ENCODE assay signal across 10 cellular contexts in the genomic region with DNA sequence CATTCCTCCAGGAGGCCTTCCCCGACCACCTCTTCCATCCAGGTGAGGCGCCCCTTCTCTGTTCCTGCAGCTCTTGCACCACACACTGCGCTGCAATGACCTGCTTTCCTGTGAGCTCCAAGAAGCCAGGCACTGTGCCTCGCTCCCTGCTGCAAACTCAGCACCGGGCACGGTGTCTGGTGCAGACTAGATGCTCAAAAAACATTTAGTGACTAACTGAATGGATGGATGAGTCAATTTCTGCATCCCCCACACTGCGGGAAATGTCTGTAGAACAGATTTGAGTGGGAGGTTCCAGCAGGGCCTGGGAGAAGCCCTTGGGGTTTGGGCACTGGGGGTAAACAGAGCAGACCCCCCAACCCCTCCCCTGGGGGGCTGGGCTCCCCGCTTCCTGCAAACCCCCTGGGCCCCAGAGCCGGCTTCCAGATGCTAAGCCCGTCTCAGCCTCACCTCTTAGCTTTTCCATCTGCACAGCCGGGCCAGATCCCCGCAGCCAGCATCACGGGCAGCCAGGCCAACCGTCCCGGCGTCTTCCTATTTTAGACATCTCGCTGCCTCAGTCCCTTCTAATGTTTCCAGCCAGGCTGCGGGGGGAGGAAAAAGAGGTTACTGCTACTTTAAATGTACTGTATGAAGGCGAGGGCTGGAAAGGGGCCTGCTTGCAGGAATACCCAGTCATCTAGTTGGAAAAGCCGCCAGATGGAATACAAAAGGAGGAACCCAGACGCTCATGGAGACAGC.
A peak's percentile ranks its signal among the peaks of the same experiment; 100 is the strongest.
DNase-seq lines count a peak whose midpoint lies in the region; ATAC-seq and TF ChIP-seq lines count a peak whose summit lies in the region.
"Had no signal": no experiment of that assay in that cellular context is flagged by ENCODE, and none has a peak within 500 bp of the region (broad histone marks: within the 10 kb centered on the region; RNA-seq: fewer than 3 reads in every experiment).

No MANE protein-coding gene starts in this region.

- no peaks in the 10 kb centered on the region for H3K9me2 ChIP-seq in hepatocyte (replicated peaks; ENCODE audit: insufficient read depth)

- H3K4me1 ChIP-seq in mammary epithelial cell (ENCODE audit: insufficient read depth, low read length), result peaks cover 12% of the 10 kb centered on the region
- peaks cover 14% of the 10 kb centered on the region for H3K4me1 ChIP-seq in hepatocyte (ENCODE audit: insufficient read depth)
- H3K4me1 ChIP-seq in skeletal muscle tissue (ENCODE audit: control insufficient read depth in 3 of 3, insufficient read depth in 3 of 3, low read length in 3 of 3), result peaks cover 46 to 69% (median 62%) of the 10 kb centered on the region in 3 donors

- H3K9ac ChIP-seq in mammary epithelial cell (ENCODE audit: insufficient read depth, low read length) (no peak overlapping the region), skeletal muscle tissue (ENCODE audit: low read depth in 1 of 3, low read length in 3 of 3) (peak overlapping the region; percentile 94 to 100 (median 99))

- CTCF ChIA-PET in mammary epithelial cell (lab: Charles Lee; ENCODE audit: low non-redundant PET), result no interaction called here

- H4K20me1 ChIP-seq in mammary epithelial cell (ENCODE audit: insufficient read depth, low read length) (no peaks in the 10 kb centered on the region), hepatocyte (ENCODE audit: insufficient read depth, poor library complexity, severe bottlenecking) (no peaks in the 10 kb centered on the region)

- intact Hi-C loops in mammary epithelial cell (cut with micrococcal nuclease), result no loop called here

- no peak overlapping the region for H3K4me2 ChIP-seq in mammary epithelial cell (ENCODE audit: insufficient read depth, low read depth, low read length)
- peak overlapping the region; percentile 64 for H3K4me2 ChIP-seq in hepatocyte

- H3K27me3 ChIP-seq in H7 (ENCODE audit: control insufficient read depth, insufficient read depth, low read length), result no peaks in the 10 kb centered on the region
- no peaks in the 10 kb centered on the region for H3K27me3 ChIP-seq in mammary epithelial cell (ENCODE audit: insufficient read depth, low read length)
- H3K27me3 ChIP-seq in hepatocyte, result no peaks in the 10 kb centered on the region
- no peaks in the 10 kb centered on the region for H3K27me3 ChIP-seq in skeletal muscle tissue (ENCODE audit: control insufficient read depth in 3 of 3, insufficient read depth in 3 of 3, low read length in 3 of 3)

- dilution Hi-C loops in mammary epithelial cell (cut with HindIII; ENCODE audit: low sequenced_read_pairs), result loop anchor here (5.0 to 25.0 kb wide), 3 partner anchors 44 to 421 kb away; no protein-coding TSS in a partner anchor

- in situ Hi-C loops in mammary epithelial cell (cut with MboI; ENCODE audit: low sequenced_read_pairs in 2 of 2), result no loop called here

- ATAC-seq in GM18907 (IDR thresholded peaks at IDR 0.05; ENCODE audit: unreplicated experiment), result no peak

- H3K36me3 ChIP-seq in H7 (replicated peaks; ENCODE audit: control insufficient read depth, insufficient read depth, low read length) (no peaks in the 10 kb centered on the region), mammary epithelial cell (ENCODE audit: insufficient read depth, low read length) (no peaks in the 10 kb centered on the region), hepatocyte (replicated peaks; ENCODE audit: insufficient read depth, low read depth) (no peaks in the 10 kb centered on the region), skeletal muscle tissue (ENCODE audit: control insufficient read depth in 3 of 3, insufficient read depth in 3 of 3, low read length in 3 of 3) (peaks cover 0 to 5% (median 2%) of the 10 kb centered on the region in 3 donors)

- no TSS peak for BruUV-seq in mammary epithelial cell (replicated peaks; lab: Mats Ljungman, UMichigan)

- DNase-seq in H7 (peak; percentile 52), mammary epithelial cell (peak; percentile 50), hepatocyte (ENCODE audit: low spot score) (no peak), retina (no peak)
- DNase-seq in stimulated activated CD4-positive, alpha-beta T cell treated with anti-CD3 and anti-CD28 coated beads, Interleukin-1b, Interleukin-23, amount 100 ng/mL, for 48 hours, result no peak
- no peak for DNase-seq in NK-92 treated with Interleukin-12 subunit alpha and Interleukin-12 subunit beta, amount 100 ng/mL, for 24 hours (lab: John Stamatoyannopoulos, UW)
- DNase-seq: activated gamma-delta T cell, NCI-H187 had no signal

- no peaks in the 10 kb centered on the region for H3K79me2 ChIP-seq in mammary epithelial cell (ENCODE audit: insufficient read depth, low read length)
- no peaks in the 10 kb centered on the region for H3K79me2 ChIP-seq in hepatocyte

- no peak overlapping the region for H3K27ac ChIP-seq in mammary epithelial cell (ENCODE audit: insufficient read depth, low read depth, low read length)
- H3K27ac ChIP-seq in hepatocyte, result peak overlapping the region; percentile 79
- H3K27ac ChIP-seq in skeletal muscle tissue (ENCODE audit: low read depth, low read length), result peak overlapping the region; percentile 98

- H3K4me3 ChIP-seq in H7 (ENCODE audit: insufficient read depth, low read depth, low read length), result no peak overlapping the region
- H3K4me3 ChIP-seq in mammary epithelial cell (replicated peaks in 1 of 3; ENCODE audit: insufficient read depth in 1 of 3, low read depth in 2 of 3, low read length in 3 of 3), result no peak overlapping the region
- no peak overlapping the region for H3K4me3 ChIP-seq in hepatocyte
- peak overlapping the region; percentile 74 to 92 (median 86) for H3K4me3 ChIP-seq in skeletal muscle tissue (ENCODE audit: low read length in 3 of 3)

- H3K9me3 ChIP-seq in mammary epithelial cell (replicated peaks; ENCODE audit: insufficient read depth, low read length) (no peaks in the 10 kb centered on the region), hepatocyte (ENCODE audit: low read depth) (no peaks in the 10 kb centered on the region), skeletal muscle tissue (ENCODE audit: control insufficient read depth in 3 of 3, low read length in 3 of 3) (no peaks in the 10 kb centered on the region)

- no peak overlapping the region for H2AFZ ChIP-seq in mammary epithelial cell (ENCODE audit: low read depth, low read length)
- H2AFZ ChIP-seq in hepatocyte, result no peak overlapping the region

- WGBS in mammary epithelial cell (ENCODE audit: low coverage, missing lambda C conversion rate), result 80% methylated on average over 13 of the region's 21 CpGs
- whole genome bisulfite sequencing in hepatocyte (ENCODE audit: low lambda C conversion rate, missing lambda C conversion rate), result 67% methylated on average over 20 of the region's 21 CpGs

- no peak for TF ChIP-seq CTCF in mammary epithelial cell (conservative IDR thresholded peaks at IDR 0.05 in 1 of 2, IDR thresholded peaks at IDR 0.05 in 1 of 2; ENCODE audit: extremely low read depth in 1 of 2, insufficient read depth in 1 of 2, low read depth in 1 of 2, low read length in 2 of 2)
- no peak for TF ChIP-seq CTCF in hepatocyte (IDR thresholded peaks at IDR 0.05; ENCODE audit: poor library complexity)

Comparison
In these comparisons a context has a peak if more than half of its experiments do, and no peak if none do; other contexts are left out.
1. DNase-seq: peak in H7 (single experiment) and mammary epithelial cell (single experiment); none in hepatocyte (single experiment), stimulated activated CD4-positive, alpha-beta T cell treated with anti-CD3 and anti-CD28 coated beads, Interleukin-1b, Interleukin-23, amount 100 ng/mL, for 48 hours (single experiment), NK-92 treated with Interleukin-12 subunit alpha and Interleukin-12 subunit beta, amount 100 ng/mL, for 24 hours (single experiment) and retina (single experiment).
2. H3K4me3 ChIP-seq: peak in skeletal muscle tissue (3 of 3); none in H7 (single experiment), mammary epithelial cell (0 of 3) and hepatocyte (single experiment).